Comparison of ENCODE assay signal across 22 cellular contexts in the genomic region with DNA sequence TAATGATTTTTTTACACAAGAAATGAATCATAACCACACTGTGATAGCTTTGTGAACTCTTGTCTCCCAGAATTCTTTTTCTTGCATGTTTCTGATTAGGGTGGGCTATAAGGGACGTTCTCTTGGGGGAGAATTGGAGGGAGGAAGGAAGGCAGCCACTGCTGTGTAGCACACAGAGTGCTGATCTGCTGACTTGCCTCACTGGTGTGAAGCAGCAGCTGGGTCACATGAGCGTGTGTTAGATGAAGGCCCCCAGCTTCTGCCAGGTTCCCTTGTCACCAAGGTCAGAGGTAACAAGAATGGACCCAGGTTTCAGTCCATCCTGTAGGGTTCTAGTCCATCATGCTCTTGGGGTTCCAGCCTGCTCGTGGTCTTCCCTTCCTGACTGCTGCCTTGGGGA.
"Had no signal": no experiment of that assay in that cellular context is flagged by ENCODE, and none has a peak within 500 bp of the region (broad histone marks: within the 10 kb centered on the region; RNA-seq: fewer than 3 reads in every experiment).

No MANE protein-coding gene starts in this region.

- H3K36me3 ChIP-seq: esophagus muscularis mucosa, gastrocnemius medialis, heart right ventricle, neutrophil, stomach, thoracic aorta had no signal

- H3K4me3 Mint-ChIP-seq: naive thymus-derived CD4-positive, alpha-beta T cell; nephron progenitor cell had no signal

- H3K9me3 ChIP-seq: gastrocnemius medialis, neutrophil, stomach, thoracic aorta had no signal

- H3K4me3 ChIP-seq: dorsolateral prefrontal cortex, esophagus muscularis mucosa, gastrocnemius medialis, heart right ventricle, skin epidermis, stomach, thoracic aorta had no signal

- H3K27ac ChIP-seq: dorsolateral prefrontal cortex, epithelial cell of prostate, esophagus muscularis mucosa, gastrocnemius medialis, heart right ventricle, neutrophil, skin epidermis, stomach, thoracic aorta had no signal

- DNase-seq: cortex of kidney; dorsolateral prefrontal cortex; effector memory CD4-positive, alpha-beta T cell; gastrocnemius medialis; heart right ventricle; hypothalamus; mammary epithelial cell; naive thymus-derived CD4-positive, alpha-beta T cell; nephron progenitor cell; posterior cingulate gyrus; stimulated activated CD4-positive, alpha-beta T cell treated with anti-CD3 and anti-CD28 coated beads, Interleukin-12 subunit alpha, Interleukin-12 subunit beta, amount 100 ng/mL, for 4 hours; stimulated activated naive CD4-positive, alpha-beta T cell; stomach; substantia nigra; trophoblast cell had no signal

- H3K27ac Mint-ChIP-seq: naive thymus-derived CD4-positive, alpha-beta T cell; nephron progenitor cell had no signal

- H3K4me1 ChIP-seq: gastrocnemius medialis, heart right ventricle had no signal

- H3K4me1 Mint-ChIP-seq: naive thymus-derived CD4-positive, alpha-beta T cell had no signal

- H3K27me3 ChIP-seq: gastrocnemius medialis, neutrophil had no signal

- H3K36me3 Mint-ChIP-seq: naive thymus-derived CD4-positive, alpha-beta T cell had no signal

- ATAC-seq: gastrocnemius medialis; heart right ventricle; left lobe of liver; naive thymus-derived CD4-positive, alpha-beta T cell; sciatic nerve had no signal
